In genomic region chr22:17782158-17782557, GRCh38 we compare ENCODE assay signal across 2 cellular contexts.
TF ChIP-seq lines count a peak whose summit lies in the region.

No MANE protein-coding gene starts in this region.

TF ChIP-seq in SK-N-SH, 30 proteins besides CTCF, POLR2A, EP300 and RAD21 (continued from another document):
- TF ChIP-seq NFIC (IDR thresholded peaks at IDR 0.05; ENCODE audit: borderline replicate concordance): no peak

TF ChIP-seq in SK-N-SH treated with all-trans-retinoic acid at 6 μM for 48 hours, 23 proteins besides CTCF, POLR2A, EP300 and RAD21 (continued from another document):
- TF ChIP-seq POU6F1 (CRISPR knock-in tag; IDR thresholded peaks at IDR 0.05; ENCODE audit: borderline replicate concordance, low read depth): no peak
- TF ChIP-seq TSHZ2 (CRISPR knock-in tag; IDR thresholded peaks at IDR 0.05): no peak
- TF ChIP-seq TOX (CRISPR knock-in tag; IDR thresholded peaks at IDR 0.05; ENCODE audit: borderline replicate concordance): no peak
- no peak for TF ChIP-seq ZFP30 (CRISPR knock-in tag; IDR thresholded peaks at IDR 0.05)
- no peak for TF ChIP-seq RARB (CRISPR knock-in tag; IDR thresholded peaks at IDR 0.05)
- TF ChIP-seq ZFP3 (CRISPR knock-in tag; IDR thresholded peaks at IDR 0.05): no peak
- no peak for TF ChIP-seq PPARA (CRISPR knock-in tag; IDR thresholded peaks at IDR 0.05; ENCODE audit: borderline replicate concordance)
- no peak for TF ChIP-seq ZNF8 (CRISPR knock-in tag; IDR thresholded peaks at IDR 0.05)
- no peak for TF ChIP-seq CSDC2 (CRISPR knock-in tag; IDR thresholded peaks at IDR 0.05)
